In the genomic region with DNA sequence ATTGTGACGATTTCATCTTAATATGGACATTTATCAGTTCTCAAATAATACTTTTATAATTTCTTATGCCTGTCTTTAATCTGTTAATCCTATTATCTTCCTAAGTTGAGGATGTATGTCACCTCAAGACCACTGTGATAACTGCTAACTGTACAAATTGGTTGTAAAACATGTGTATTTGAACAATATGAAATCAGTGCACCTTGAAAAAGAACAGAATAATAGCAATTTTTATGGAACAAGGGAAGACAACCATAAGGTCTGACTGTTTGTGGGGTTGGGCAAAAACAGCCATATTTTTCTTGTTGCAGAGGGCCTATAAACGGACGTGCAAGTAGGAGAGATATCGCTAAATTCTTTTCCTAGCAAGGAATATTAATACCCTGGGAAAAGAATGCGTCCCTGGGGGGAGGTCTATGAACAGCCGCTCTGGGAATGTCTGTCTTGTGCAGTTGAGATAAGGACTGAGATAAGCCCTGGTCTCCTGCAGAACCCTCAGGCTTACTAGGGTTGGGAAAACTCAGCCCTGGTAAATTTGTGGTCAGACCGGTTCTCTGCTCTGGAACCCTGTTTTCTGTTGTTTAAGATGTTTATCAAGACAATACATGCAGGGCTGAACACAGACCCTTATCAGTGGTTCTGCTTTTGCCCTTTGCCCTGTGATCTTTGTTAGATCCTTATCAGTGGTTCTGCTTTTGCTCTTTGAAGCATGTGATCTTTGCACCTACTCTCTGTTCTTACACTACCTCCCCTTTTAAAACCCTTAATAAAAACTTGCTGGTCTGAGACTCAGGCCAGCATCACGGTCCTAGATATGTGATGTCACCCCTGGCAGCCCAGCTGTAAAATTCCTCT, we compare ENCODE assay signal across 12 cellular contexts. TPM values are rescaled to one million over a fixed set of nuclear protein-coding genes. Genes with fewer than 3 reads are reported as not detected.
DNase-seq lines count a peak whose midpoint lies in the region; ATAC-seq and TF ChIP-seq lines count a peak whose summit lies in the region.
"Not testable (repeated sequence)": the region's sequence is repeated elsewhere in the genome, so short reads cannot be mapped to it uniquely, and the experiment has no call there.
"Had no signal": no experiment of that assay in that cellular context is flagged by ENCODE, and none has a peak within 500 bp of the region (broad histone marks: within the 10 kb centered on the region; RNA-seq: fewer than 3 reads in every experiment).

No MANE protein-coding gene starts in this region.

- TF ChIP-seq POLR2A in NB4 (IDR thresholded peaks at IDR 0.05; ENCODE audit: extremely low read depth, insufficient read length): not testable (repeated sequence)

- not testable (repeated sequence) for H2AFZ ChIP-seq in GM23248, parathyroid adenoma

- not testable (repeated sequence) for H3K4me3 ChIP-seq in BE2C (ENCODE audit: low read depth, low read length); GM23248; NB4 (ENCODE audit: low read depth, low read length); brain microvascular endothelial cell (ENCODE audit: low read depth, low read length); fibroblast of villous mesenchyme (ENCODE audit: low read depth, low read length); parathyroid adenoma (ENCODE audit: low read depth, low read length)

- not testable (repeated sequence) for H3K9me2 ChIP-seq in GM23248 (ENCODE audit: insufficient read depth)

- H3K4me1 Mint-ChIP-seq in activated T-cell treated with anti-CD3 and anti-CD28 coated beads, Interleukin-2, amount 50 U/mL, for 72 hours (ENCODE audit: low read depth); stimulated activated naive CD8-positive, alpha-beta T cell treated with anti-CD3 and anti-CD28 coated beads, Interleukin-15, Interleukin-2, amounts not matched to agents 100 ng/mL and 50 ng/mL, for 24 hours (ENCODE audit: low read depth): not testable (repeated sequence)

- H3K9me3 ChIP-seq in BE2C; GM23248 (ENCODE audit: low read depth); parathyroid adenoma (ENCODE audit: control insufficient read depth, low read length): not testable (repeated sequence)

- H3K9ac ChIP-seq in GM23248, parathyroid adenoma: not testable (repeated sequence)

- H3K9me3 Mint-ChIP-seq in activated T-cell treated with anti-CD3 and anti-CD28 coated beads, Interleukin-2, amount 50 U/mL, for 72 hours; stimulated activated naive CD8-positive, alpha-beta T cell treated with anti-CD3 and anti-CD28 coated beads, Interleukin-15, Interleukin-2, amounts not matched to agents 100 ng/mL and 50 ng/mL, for 24 hours: not testable (repeated sequence)

- not testable (repeated sequence) for H3K4me2 ChIP-seq in GM23248 (ENCODE audit: unreplicated experiment); parathyroid adenoma (ENCODE audit: low read length)

- H3K27ac Mint-ChIP-seq in activated T-cell treated with anti-CD3 and anti-CD28 coated beads, Interleukin-2, amount 50 U/mL, for 72 hours: peak overlapping the region; percentile 13
- peak overlapping the region; percentile 11 for H3K27ac Mint-ChIP-seq in stimulated activated naive CD8-positive, alpha-beta T cell treated with anti-CD3 and anti-CD28 coated beads, Interleukin-15, Interleukin-2, amounts not matched to agents 100 ng/mL and 50 ng/mL, for 24 hours

- in situ Hi-C loops in GM23248 (cut with MboI); brain microvascular endothelial cell (cut with HindIII; ENCODE audit: low pct_ligation_motif_present, low sequenced_read_pairs): not testable (repeated sequence)

- not testable (repeated sequence) for H3F3A ChIP-seq in GM23248 (ENCODE audit: insufficient read depth)

- H3K36me3 ChIP-seq in BE2C: peaks cover 91% of the 10 kb centered on the region
- H3K36me3 ChIP-seq in GM23248 (ENCODE audit: low read depth): peaks cover 84% of the 10 kb centered on the region
- peaks cover 52% of the 10 kb centered on the region for H3K36me3 ChIP-seq in brain microvascular endothelial cell (replicated peaks)
- not testable (repeated sequence) for H3K36me3 ChIP-seq in parathyroid adenoma (ENCODE audit: control insufficient read depth, insufficient read depth, low read length)

- H3K27ac ChIP-seq in GM23248: not testable (repeated sequence)
- peak overlapping the region; percentile 90 for H3K27ac ChIP-seq in brain microvascular endothelial cell
- H3K27ac ChIP-seq in parathyroid adenoma: peak overlapping the region; percentile 39

- not testable (repeated sequence) for TF ChIP-seq CTCF in BE2C (IDR thresholded peaks at IDR 0.05; ENCODE audit: low read depth, low read length); NB4 (IDR thresholded peaks at IDR 0.05; ENCODE audit: low read depth, low read length); brain microvascular endothelial cell (IDR thresholded peaks at IDR 0.05; ENCODE audit: low read depth, low read length, missing control alignments); fibroblast of villous mesenchyme (IDR thresholded peaks at IDR 0.05; ENCODE audit: insufficient read depth, low read depth, low read length); parathyroid adenoma (IDR thresholded peaks at IDR 0.05)

- not testable (repeated sequence) for H3K27me3 Mint-ChIP-seq in activated T-cell treated with anti-CD3 and anti-CD28 coated beads, Interleukin-2, amount 50 U/mL, for 72 hours (ENCODE audit: low read depth); stimulated activated naive CD8-positive, alpha-beta T cell treated with anti-CD3 and anti-CD28 coated beads, Interleukin-15, Interleukin-2, amounts not matched to agents 100 ng/mL and 50 ng/mL, for 24 hours

- 88 to 89% methylated on average over 8 of the region's 8 CpGs for WGBS in GM23248 (ENCODE audit: low coverage in 1 of 2, low lambda C conversion rate in 2 of 2, missing lambda C conversion rate in 2 of 2), 2 experiments

- peak; percentile 35 for DNase-seq in BE2C
- DNase-seq in GM23248: peak; percentile 4
- peak; percentile 17 for DNase-seq in NB4 (ENCODE audit: low read depth)
- not testable (repeated sequence) for DNase-seq in activated T-cell treated with anti-CD3 and anti-CD28 coated beads, Interleukin-2, amount 50 U/mL, for 72 hours
- peak; percentile 89 for DNase-seq in brain microvascular endothelial cell
- peak; percentile 32 for DNase-seq in fibroblast of villous mesenchyme (ENCODE audit: low read depth)

- ATAC-seq in activated T-cell treated with anti-CD3 and anti-CD28 coated beads, Interleukin-2, amount 50 U/mL, for 72 hours (replicated peaks in 1 of 2): not testable (repeated sequence)

- H3K36me3 Mint-ChIP-seq in activated T-cell treated with anti-CD3 and anti-CD28 coated beads, Interleukin-2, amount 50 U/mL, for 72 hours (ENCODE audit: insufficient read depth in 2 of 2): peaks cover 15 to 56% of the 10 kb centered on the region in 2 donors
- peaks cover 79% of the 10 kb centered on the region for H3K36me3 Mint-ChIP-seq in stimulated activated naive CD8-positive, alpha-beta T cell treated with anti-CD3 and anti-CD28 coated beads, Interleukin-15, Interleukin-2, amounts not matched to agents 100 ng/mL and 50 ng/mL, for 24 hours (ENCODE audit: low read depth)

- H3K4me1 ChIP-seq in BE2C; GM23248 (ENCODE audit: insufficient read depth); parathyroid adenoma: not testable (repeated sequence)

- not testable (repeated sequence) for H3K79me2 ChIP-seq in GM23248 (ENCODE audit: insufficient read depth); parathyroid adenoma

- not testable (repeated sequence) for H4K20me1 ChIP-seq in GM23248 (ENCODE audit: insufficient read depth)

- not testable (repeated sequence) for H3K4me3 Mint-ChIP-seq in activated T-cell treated with anti-CD3 and anti-CD28 coated beads, Interleukin-2, amount 50 U/mL, for 72 hours; stimulated activated naive CD8-positive, alpha-beta T cell treated with anti-CD3 and anti-CD28 coated beads, Interleukin-15, Interleukin-2, amounts not matched to agents 100 ng/mL and 50 ng/mL, for 24 hours

- not testable (repeated sequence) for H3K27me3 ChIP-seq in BE2C; GM23248 (replicated peaks; ENCODE audit: insufficient read depth); brain microvascular endothelial cell (replicated peaks); parathyroid adenoma (ENCODE audit: control insufficient read depth, insufficient read depth, low read length)

RNA-seq across cellular contexts. Expression of gene TPR, which starts 27.0 kb away (rescaled TPM):
- polyA plus RNA-seq in BE2C (2012; ENCODE audit: insufficient read depth, insufficient read length, low read depth): 67.2 TPM
- total RNA-seq in GM23248 (2014; rRNA removed; shearing (Covaris generic)): 35.5 and 46.2 TPM in 2 replicates
- polyA plus RNA-seq in GM23248 (2016; fragmentation: Nextera tagmentation; extraction: Ambion mirVana): 86.6 and 98.2 TPM in 2 replicates
- total RNA-seq in activated T-cell treated with anti-CD3 and anti-CD28 coated beads, Interleukin-2, amount 50 U/mL, for 72 hours: 100 to 1,000 TPM; 133 to 151 TPM
- total RNA-seq in fibroblast of villous mesenchyme: 54.4 and 63.5 TPM in 2 replicates

RNA-seq across cellular contexts. Expression of gene ODR4, which starts 27.6 kb away (rescaled TPM):
- 16.5 TPM for polyA plus RNA-seq in BE2C (2012; ENCODE audit: insufficient read depth, insufficient read length, low read depth)
- 12.6 and 18.6 TPM in 2 replicates for total RNA-seq in GM23248 (2014; rRNA removed; shearing (Covaris generic))
- polyA plus RNA-seq in GM23248 (2016; fragmentation: Nextera tagmentation; extraction: Ambion mirVana): 19.4 and 23.0 TPM in 2 replicates
- 10 to 100 TPM; 15.7 to 17.5 TPM for total RNA-seq in activated T-cell treated with anti-CD3 and anti-CD28 coated beads, Interleukin-2, amount 50 U/mL, for 72 hours
- 19.6 and 25.9 TPM in 2 replicates for total RNA-seq in fibroblast of villous mesenchyme

RNA-seq across cellular contexts. Expression of gene PRG4, which starts 52.0 kb away (rescaled TPM):
- 0.15 TPM for polyA plus RNA-seq in BE2C (2012; ENCODE audit: insufficient read depth, insufficient read length, low read depth)
- total RNA-seq in GM23248 (2014; rRNA removed; shearing (Covaris generic)): not detected in 2 replicates
- polyA plus RNA-seq in GM23248 (2016; fragmentation: Nextera tagmentation; extraction: Ambion mirVana): 0.06 and 0.08 TPM in 2 replicates
- total RNA-seq in activated T-cell treated with anti-CD3 and anti-CD28 coated beads, Interleukin-2, amount 50 U/mL, for 72 hours: 1 to 10 TPM; 1.7 to 8.8 TPM
- total RNA-seq in fibroblast of villous mesenchyme: not detected in 2 replicates
- total RNA-seq: CD8-positive, alpha-beta T cell; H1; M059J; SJSA1 had no signal
- polyA plus RNA-seq: H1 had no signal
